8 cellular contexts compared by ENCODE assay signal in genomic region chr1:31760901-31761470, GRCh38. TPM values are rescaled to one million over a fixed set of nuclear protein-coding genes. Genes with fewer than 3 reads are reported as not detected.
DNase-seq lines count a peak whose midpoint lies in the region; ATAC-seq, FAIRE-seq and TF ChIP-seq lines count a peak whose summit lies in the region.

No MANE protein-coding gene starts in this region.

- H3K27me3 Mint-ChIP-seq in WTC11 (ENCODE audit: low read depth), result peaks cover 20% of the 10 kb centered on the region

- intact Hi-C loops in kidney (cut with DNase I), result no loop called here

- ATAC-seq in WTC11 (peak; percentile 27), HG02840 (IDR thresholded peaks at IDR 0.05; ENCODE audit: low FRiP score, unreplicated experiment) (no peak), HG03196 (IDR thresholded peaks at IDR 0.05; ENCODE audit: unreplicated experiment) (no peak)

- no peak for TF ChIP-seq POLR2A in NB4 (IDR thresholded peaks at IDR 0.05; ENCODE audit: extremely low read depth, insufficient read length)

- no peaks in the 10 kb centered on the region for H3K36me3 ChIP-seq in kidney (ENCODE audit: control insufficient read depth in 1 of 2, insufficient read depth in 2 of 2, low read length in 2 of 2)

- no peak overlapping the region for H3K27ac Mint-ChIP-seq in WTC11

- POLR2A ChIA-PET in WTC11 (lab: Charles Lee), result interaction anchor here (0.7 to 1.7 kb wide), 7 partner anchors 12 to 116 kb away, joined by 3 to 7 read pairs (median 4); partner anchors contain the start of gene PEF1

- no peaks in the 10 kb centered on the region for H3K36me3 Mint-ChIP-seq in WTC11

- peak overlapping the region; percentile 65 for H3K4me3 Mint-ChIP-seq in WTC11

- H3K9me3 Mint-ChIP-seq in WTC11, result no peaks in the 10 kb centered on the region

- CTCF ChIA-PET in WTC11 (lab: Charles Lee), result interaction anchor here (0.7 to 13.3 kb wide), 18 partner anchors 9 to 455 kb away, joined by 3 to 282 read pairs (median 6); partner anchors contain the start of genes COL16A1, PTP4A2 and SPOCD1

- H3K9me3 ChIP-seq in kidney (ENCODE audit: control insufficient read depth in 1 of 2, low read length in 2 of 2), result no peaks in the 10 kb centered on the region

- H3K4me1 ChIP-seq in kidney (ENCODE audit: control insufficient read depth in 1 of 2, insufficient read depth in 1 of 2, low read depth in 1 of 2, low read length in 2 of 2), result peaks cover 0 to 15% of the 10 kb centered on the region in 2 donors

- no peak for FAIRE-seq in kidney (lab: Jason Lieb, UNC)

- H3K27ac ChIP-seq in kidney (ENCODE audit: low read depth in 2 of 2, low read length in 2 of 2), result no peak overlapping the region

- peak overlapping the region; percentile 32 for H3K4me3 ChIP-seq in NB4 (ENCODE audit: low read depth, low read length)
- H3K4me3 ChIP-seq in cardiac fibroblast (replicated peaks in 1 of 2; ENCODE audit: low read depth in 2 of 2, low read length in 2 of 2), result peak overlapping the region; percentile 43 to 49
- peak overlapping the region in 1 of 2 donors; percentile 43 for H3K4me3 ChIP-seq in kidney (ENCODE audit: low read length in 2 of 2)

- no peak for TF ChIP-seq CTCF in NB4 (IDR thresholded peaks at IDR 0.05; ENCODE audit: low read depth, low read length)
- TF ChIP-seq CTCF in WTC11 (IDR thresholded peaks at IDR 0.05), result no peak
- no peak for TF ChIP-seq CTCF in cardiac fibroblast (IDR thresholded peaks at IDR 0.05; ENCODE audit: low read depth, low read length)
- TF ChIP-seq CTCF in kidney (IDR thresholded peaks at IDR 0.05; ENCODE audit: borderline replicate concordance, extremely low read depth, insufficient read depth), result no peak

- peaks cover 53% of the 10 kb centered on the region for H3K4me1 Mint-ChIP-seq in WTC11

- peak; percentile 63 for DNase-seq in DMS79 treated with DMSO at 0.1 percent for 48 hours (lab: John Stamatoyannopoulos, UW)
- peak; percentile 81 for DNase-seq in NB4 (ENCODE audit: low read depth)
- DNase-seq in WTC11 (ENCODE audit: low spot score), result peak; percentile 77
- DNase-seq in cardiac fibroblast (ENCODE audit: low read depth in 2 of 2), result peak; percentile 67 to 71
- peak; percentile 90 for DNase-seq in kidney
- peak; percentile 31 to 32 for DNase-seq in stimulated activated CD4-positive, alpha-beta T cell treated with anti-CD3 and anti-CD28 coated beads, Interleukin-1b, Interleukin-23, amount 100 ng/mL, for 1 hour (ENCODE audit: low read depth in 2 of 2)

- no peak overlapping the region for H3K9ac ChIP-seq in kidney (ENCODE audit: low read length in 2 of 2)

TF ChIP-seq in WTC11, 78 proteins besides CTCF, POLR2A, EP300 and RAD21:
- no peak for TF ChIP-seq TEAD1 (CRISPR knock-in tag; IDR thresholded peaks at IDR 0.05)
- peak; percentile 43; the same call in 1 of the 2 replicates for TF ChIP-seq ETV6 (CRISPR knock-in tag; IDR thresholded peaks at IDR 0.05)
- TF ChIP-seq, protein P1, sequence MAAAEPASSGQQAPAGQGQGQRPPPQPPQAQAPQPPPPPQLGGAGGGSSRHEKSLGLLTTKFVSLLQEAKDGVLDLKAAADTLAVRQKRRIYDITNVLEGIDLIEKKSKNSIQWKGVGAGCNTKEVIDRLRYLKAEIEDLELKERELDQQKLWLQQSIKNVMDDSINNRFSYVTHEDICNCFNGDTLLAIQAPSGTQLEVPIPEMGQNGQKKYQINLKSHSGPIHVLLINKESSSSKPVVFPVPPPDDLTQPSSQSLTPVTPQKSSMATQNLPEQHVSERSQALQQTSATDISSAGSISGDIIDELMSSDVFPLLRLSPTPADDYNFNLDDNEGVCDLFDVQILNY (CRISPR knock-in tag; IDR thresholded peaks at IDR 0.05), result 0 out of 2 replicates have a peak, but pooled peaks have one; percentile 31

RNA-seq across cellular contexts. Expression of gene ADGRB2, which starts 3.2 kb away (rescaled TPM):
- total RNA-seq in WTC11 (2021) (29.6 to 39.3 TPM (median 30.1 TPM) in 3 replicates), kidney (3.2 TPM)
- polyA plus RNA-seq in kidney (ENCODE audit: insufficient read depth, low read depth, low replicate concordance), result 5.3 TPM

RNA-seq across cellular contexts. Expression of gene SPOCD1, which starts 54.8 kb away (rescaled TPM):
- total RNA-seq in WTC11 (2021), result 3.0 to 4.9 TPM (median 3.7 TPM) in 3 replicates
- total RNA-seq in kidney, result 0.98 TPM
- 0.22 TPM for polyA plus RNA-seq in kidney (ENCODE audit: insufficient read depth, low read depth, low replicate concordance)

RNA-seq across cellular contexts. Expression of gene COL16A1, which starts 57.2 kb away (rescaled TPM):
- 8.8 to 11.0 TPM (median 9.6 TPM) in 3 replicates for total RNA-seq in WTC11 (2021)
- total RNA-seq in kidney, result 29.0 TPM
- polyA plus RNA-seq in kidney (ENCODE audit: insufficient read depth, low read depth, low replicate concordance), result 9.2 TPM

Comparison
In these comparisons a context has a peak if more than half of its experiments do, and no peak if none do; other contexts are left out.
1. DNase-seq: peak in every context shown above with its lines; median percentile 90 in kidney; 81 in NB4; 77 in WTC11; 69 in cardiac fibroblast; 63 in DMS79 treated with DMSO at 0.1 percent for 48 hours; 32 in stimulated activated CD4-positive, alpha-beta T cell treated with anti-CD3 and anti-CD28 coated beads, Interleukin-1b, Interleukin-23, amount 100 ng/mL, for 1 hour.